Comparison of ENCODE assay signal across 11 cellular contexts in genomic region chr2:85935746-85936208, GRCh38. TPM values are rescaled to one million over a fixed set of nuclear protein-coding genes. Genes with fewer than 3 reads are reported as not detected.
DNase-seq lines count a peak whose midpoint lies in the region; ATAC-seq lines count a peak whose summit lies in the region.
"Had no signal": no experiment of that assay in that cellular context is flagged by ENCODE, and none has a peak within 500 bp of the region (broad histone marks: within the 10 kb centered on the region; RNA-seq: fewer than 3 reads in every experiment).

No MANE protein-coding gene starts in this region.

- H3K4me3 ChIP-seq in trophoblast cell (ENCODE audit: low read depth, low read length) = no peak overlapping the region

- no peak overlapping the region for H3K18ac ChIP-seq in trophoblast cell (ENCODE audit: low read length)

- H3K4ac ChIP-seq in trophoblast cell (ENCODE audit: low read depth, low read length) = no peak overlapping the region

- no peaks in the 10 kb centered on the region for H3K9me3 ChIP-seq in trophoblast cell (ENCODE audit: insufficient read depth, low read depth, low read length)

- peaks cover 7 to 14% of the 10 kb centered on the region in 2 experiments for H3K4me1 ChIP-seq in trophoblast cell (ENCODE audit: control insufficient read depth in 1 of 2, insufficient read depth in 2 of 2, low read length in 2 of 2)

- H3K14ac ChIP-seq in trophoblast cell (ENCODE audit: low read length) = no peak overlapping the region

- H2BK5ac ChIP-seq in trophoblast cell (ENCODE audit: low read depth, low read length, poor library complexity) = no peak overlapping the region

- no peak overlapping the region for H4K12ac ChIP-seq in trophoblast cell (ENCODE audit: low read depth, low read length)

- no peak overlapping the region for H3K9ac ChIP-seq in trophoblast cell (ENCODE audit: low read length)

- peak; percentile 31 for DNase-seq in GM04503 (ENCODE audit: low read depth)
- DNase-seq in RPMI7951 (ENCODE audit: low read depth) = peak; percentile 98
- DNase-seq in fibroblast of gingiva (ENCODE audit: low read depth) = peak; percentile 14
- peak; percentile 68 to 87 for DNase-seq in trophoblast cell
- no peak for DNase-seq in NK-92 (lab: John Stamatoyannopoulos, UW; ENCODE audit: unreplicated experiment)
- DNase-seq in occipital lobe (lab: John Stamatoyannopoulos, UW) = no peak
- DNase-seq: posterior cingulate gyrus; SHP77; stimulated activated naive B cell treated with anti-CD40 and anti-IgM and Interleukin-4, amounts not matched to agents 10 μg/mL and 1 μg/mL and 100 μg/mL, for 72 hours had no signal

- no peak overlapping the region for H3K4me2 ChIP-seq in trophoblast cell (ENCODE audit: low read length)

- H4K8ac ChIP-seq in trophoblast cell (ENCODE audit: low read depth, low read length) = no peak overlapping the region

- no peak overlapping the region for H2AK5ac ChIP-seq in trophoblast cell (ENCODE audit: low read length)

- no peaks in the 10 kb centered on the region for H3K36me3 ChIP-seq in trophoblast cell (ENCODE audit: control insufficient read depth in 1 of 2, insufficient read depth in 2 of 2, low read length in 2 of 2)

- no CpG with 5 or more reads among the region's 3 CpGs for WGBS in trophoblast cell (ENCODE audit: extremely low coverage, insufficient coverage, insufficient read length)

- H3K27ac ChIP-seq in trophoblast cell (ENCODE audit: low read depth, low read length) = peak overlapping the region; percentile 67

- H2BK120ac ChIP-seq in trophoblast cell (ENCODE audit: insufficient read depth, low read length, poor library complexity) = no peak overlapping the region

- H3K79me2 ChIP-seq in trophoblast cell (ENCODE audit: control insufficient read depth, insufficient read depth, low read length, poor library complexity) = peaks cover 4% of the 10 kb centered on the region

- H3K23ac ChIP-seq in trophoblast cell (ENCODE audit: low read length) = no peak overlapping the region

- H2BK12ac ChIP-seq in trophoblast cell (ENCODE audit: low read length) = no peak overlapping the region

- ATAC-seq in GM18868 (IDR thresholded peaks at IDR 0.05; ENCODE audit: unreplicated experiment) = no peak
- no peak for ATAC-seq in HG03565 (IDR thresholded peaks at IDR 0.05; ENCODE audit: unreplicated experiment)
- ATAC-seq: stimulated activated naive B cell treated with anti-CD40 and anti-IgM and Interleukin-4, amounts not matched to agents 10 μg/mL and 1 μg/mL and 100 μg/mL, for 72 hours had no signal

- H3K79me1 ChIP-seq in trophoblast cell (ENCODE audit: low read length) = peaks cover 13% of the 10 kb centered on the region

- H3K27me3 ChIP-seq in trophoblast cell (ENCODE audit: insufficient read depth, low read length) = no peaks in the 10 kb centered on the region

- H4K91ac ChIP-seq in trophoblast cell (ENCODE audit: low read depth, low read length) = no peak overlapping the region

- no peak overlapping the region for H2AFZ ChIP-seq in trophoblast cell (ENCODE audit: insufficient read depth, low read length, poor library complexity)

RNA-seq across cellular contexts. Expression of gene ST3GAL5, which starts 47.0 kb away (rescaled TPM):
- 83.2 and 98.5 TPM in 2 replicates for total RNA-seq in RPMI7951 (2014; rRNA removed; shearing (Covaris generic))
- 23.2 and 23.6 TPM in 2 replicates for polyA plus RNA-seq in trophoblast cell (2013)
- 26.5 TPM for total RNA-seq in occipital lobe

Comparison
In these comparisons a context has a peak if more than half of its experiments do, and no peak if none do; other contexts are left out.
1. DNase-seq: peak in GM04503 (single experiment), RPMI7951 (single experiment), fibroblast of gingiva (single experiment) and trophoblast cell (2 of 2); none in NK-92 (single experiment) and occipital lobe (single experiment).